23 cellular contexts compared by ENCODE assay signal in the genomic region with DNA sequence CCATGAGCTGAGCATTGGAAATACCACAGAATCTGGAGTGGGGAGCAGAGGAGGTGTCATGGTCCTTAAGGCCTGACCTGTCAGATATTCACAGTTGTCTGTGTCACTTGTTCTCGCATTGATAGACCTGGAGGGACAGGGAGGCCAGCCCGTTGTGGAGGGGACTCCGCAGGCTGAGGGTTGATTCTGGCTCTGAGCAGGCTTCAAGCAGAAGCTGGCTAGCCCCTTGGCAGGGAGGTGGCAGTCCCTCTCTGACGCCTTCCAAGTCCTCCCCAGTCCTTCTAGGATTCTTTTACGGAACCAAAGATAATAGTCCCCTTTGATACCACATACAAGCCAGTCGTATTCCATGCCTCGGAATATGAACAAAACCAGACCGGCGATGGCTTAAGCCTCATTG.
DNase-seq lines count a peak whose midpoint lies in the region; ATAC-seq and TF ChIP-seq lines count a peak whose summit lies in the region.
"Had no signal": no experiment of that assay in that cellular context is flagged by ENCODE, and none has a peak within 500 bp of the region (broad histone marks: within the 10 kb centered on the region; RNA-seq: fewer than 3 reads in every experiment).

No MANE protein-coding gene starts in this region.

- 89 to 90% methylated on average over 9 of the region's 9 CpGs for WGBS in lung, 2 donors
- 91 to 98% (median 95%) methylated on average over 9 of the region's 9 CpGs for WGBS in spleen, 5 donors
- 100% methylated on average over 6 of the region's 9 CpGs for WGBS in mammary epithelial cell (ENCODE audit: low coverage, missing lambda C conversion rate)

- dilution Hi-C loops in mammary epithelial cell (cut with HindIII; ENCODE audit: low sequenced_read_pairs) = no loop called here

- no peaks in the 10 kb centered on the region for H3K9me3 Mint-ChIP-seq in CD4-positive, alpha-beta T cell
- H3K9me3 Mint-ChIP-seq: CD8-positive, alpha-beta memory T cell had no signal

- no peak for TF ChIP-seq CTCF in CD4-positive, alpha-beta T cell (IDR thresholded peaks at IDR 0.05)
- TF ChIP-seq CTCF in WERI-Rb-1 (IDR thresholded peaks at IDR 0.05; ENCODE audit: low read depth, low read length) = no peak
- TF ChIP-seq CTCF in lung (IDR thresholded peaks at IDR 0.05; ENCODE audit: control extremely low read depth, extremely low read depth) = no peak
- no peak for TF ChIP-seq CTCF in spleen (IDR thresholded peaks at IDR 0.05 in 8 of 11, conservative IDR thresholded peaks at IDR 0.05 in 3 of 11)
- no peak for TF ChIP-seq CTCF in mammary epithelial cell (conservative IDR thresholded peaks at IDR 0.05 in 1 of 2, IDR thresholded peaks at IDR 0.05 in 1 of 2; ENCODE audit: extremely low read depth in 1 of 2, insufficient read depth in 1 of 2, low read depth in 1 of 2, low read length in 2 of 2)

- ATAC-seq in CD4-positive, alpha-beta T cell (ENCODE audit: poor library complexity) = no peak
- ATAC-seq in lung (ENCODE audit: insufficient read depth, low FRiP score) = no peak
- ATAC-seq: mucosa of descending colon, sciatic nerve had no signal

- H3K4me3 ChIP-seq in WERI-Rb-1 (ENCODE audit: low read depth, low read length) (no peak overlapping the region), lung (no peak overlapping the region), spleen (no peak overlapping the region), mammary epithelial cell (replicated peaks in 1 of 3; ENCODE audit: insufficient read depth in 1 of 3, low read depth in 2 of 3, low read length in 3 of 3) (no peak overlapping the region)
- H3K4me3 ChIP-seq: mucosa of descending colon, ovary, testis had no signal

- H3K27ac Mint-ChIP-seq in CD4-positive, alpha-beta T cell = peak overlapping the region; percentile 52

- CTCF ChIA-PET in CD4-positive, alpha-beta T cell (lab: Charles Lee) = interaction anchor here (2.5 to 4.3 kb wide), 2 partner anchors 66 to 173 kb away, joined by 6 to 25 read pairs; partner anchors contain the start of gene GRK5
- CTCF ChIA-PET in mammary epithelial cell (lab: Charles Lee; ENCODE audit: low non-redundant PET) = no interaction called here

- H3K27me3 Mint-ChIP-seq in CD4-positive, alpha-beta T cell = no peaks in the 10 kb centered on the region
- H3K27me3 Mint-ChIP-seq: CD8-positive, alpha-beta memory T cell had no signal

- intact Hi-C loops in CD4-positive, alpha-beta T cell (cut with DNase I, micrococcal nuclease) = no loop called here
- intact Hi-C loops in spleen (cut with DNase I; ENCODE audit: low total_unique reads) = no loop called here
- intact Hi-C loops in mammary epithelial cell (cut with micrococcal nuclease) = no loop called here

- no peak for DNase-seq in CD4-positive, alpha-beta T cell
- DNase-seq in WERI-Rb-1 (no peak), lung (ENCODE audit: low spot score) (no peak), spleen (peak; percentile 65), activated gamma-delta T cell treated with Interleukin-2 at 50 U/mL for 16 hours (no peak), mammary epithelial cell (no peak), DMS153 treated with DMSO at 0.1 percent for 48 hours (lab: John Stamatoyannopoulos, UW; ENCODE audit: unreplicated experiment) (no peak), middle frontal gyrus (ENCODE audit: extremely low spot score, low spot score) (no peak)
- DNase-seq: activated CD4-positive, alpha-beta T cell treated with anti-CD3 and anti-CD28 coated beads, Interleukin-2, amount 50 U/mL, for 48 hours; activated T-cell treated with anti-CD3 and anti-CD28 coated beads for 4 hours; CD8-positive, alpha-beta memory T cell; DMS53; GOT3; NCI-H187; NCI-H226; NCI-H82; SIG-M5; testis had no signal

- H3K4me3 Mint-ChIP-seq in CD4-positive, alpha-beta T cell = peak overlapping the region; percentile 47

- H3K4me1 ChIP-seq in lung (ENCODE audit: control insufficient read depth in 2 of 2, insufficient read depth in 2 of 2, low read length in 2 of 2) = peaks cover 16 to 47% of the 10 kb centered on the region in 2 donors
- H3K4me1 ChIP-seq in spleen = peaks cover 44 to 88% (median 78%) of the 10 kb centered on the region in 6 donors
- H3K4me1 ChIP-seq in mammary epithelial cell (ENCODE audit: insufficient read depth, low read length) = peaks cover 10% of the 10 kb centered on the region

- no peaks in the 10 kb centered on the region for H3K9me3 ChIP-seq in CD4-positive, alpha-beta T cell (ENCODE audit: control insufficient read depth, low read length)
- H3K9me3 ChIP-seq in WERI-Rb-1 (ENCODE audit: severe bottlenecking) = peaks cover 2% of the 10 kb centered on the region
- H3K9me3 ChIP-seq in lung (ENCODE audit: control insufficient read depth in 2 of 2, insufficient read depth in 1 of 2, low read length in 1 of 2) = no peaks in the 10 kb centered on the region
- H3K9me3 ChIP-seq in spleen = no peaks in the 10 kb centered on the region
- no peaks in the 10 kb centered on the region for H3K9me3 ChIP-seq in mammary epithelial cell (replicated peaks; ENCODE audit: insufficient read depth, low read length)
- H3K9me3 ChIP-seq: mucosa of descending colon, ovary, testis had no signal

- no peaks in the 10 kb centered on the region for H4K20me1 ChIP-seq in mammary epithelial cell (ENCODE audit: insufficient read depth, low read length)

- H3K36me3 ChIP-seq in WERI-Rb-1 (peaks cover 8% of the 10 kb centered on the region; the same call in 1 of the 2 replicates), lung (ENCODE audit: control insufficient read depth in 2 of 2, insufficient read depth in 2 of 2, low read length in 2 of 2) (no peaks in the 10 kb centered on the region), spleen (no peaks in the 10 kb centered on the region), mammary epithelial cell (ENCODE audit: insufficient read depth, low read length) (no peaks in the 10 kb centered on the region)
- H3K36me3 ChIP-seq: ovary had no signal

- peaks cover 70% of the 10 kb centered on the region for H3K4me1 Mint-ChIP-seq in CD4-positive, alpha-beta T cell (ENCODE audit: low read depth)

- no peak overlapping the region for H3K27ac ChIP-seq in CD4-positive, alpha-beta T cell (ENCODE audit: low read depth, low read length)
- H3K27ac ChIP-seq in WERI-Rb-1 = peak overlapping the region; percentile 28; the same call in 1 of the 2 replicates
- peak overlapping the region; percentile 10 to 55 for H3K27ac ChIP-seq in lung (ENCODE audit: low read depth in 1 of 2, low read length in 1 of 2)
- peak overlapping the region in 3 of 8 donors; percentile 84 to 93 (median 85) for H3K27ac ChIP-seq in spleen
- no peak overlapping the region for H3K27ac ChIP-seq in mammary epithelial cell (ENCODE audit: insufficient read depth, low read depth, low read length)
- H3K27ac ChIP-seq: KMS-11, testis, VCaP had no signal

- no TSS peak for BruUV-seq in mammary epithelial cell (replicated peaks; lab: Mats Ljungman, UMichigan)

- POLR2A ChIA-PET in CD4-positive, alpha-beta T cell (lab: Charles Lee) = interaction anchor here (1.1 to 1.2 kb wide), 2 partner anchors 20 to 29 kb away, joined by 3 to 5 read pairs; no protein-coding TSS in a partner anchor

- H3K9ac ChIP-seq in mammary epithelial cell (ENCODE audit: insufficient read depth, low read length) = no peak overlapping the region
- H3K9ac ChIP-seq: KMS-11 had no signal

- in situ Hi-C loops in mammary epithelial cell (cut with MboI; ENCODE audit: low sequenced_read_pairs in 2 of 2) = no loop called here

- TF ChIP-seq POLR2A in spleen (IDR thresholded peaks at IDR 0.05) = no peak

- H3K36me3 Mint-ChIP-seq in CD4-positive, alpha-beta T cell (ENCODE audit: low read depth) = peaks cover 11% of the 10 kb centered on the region

- H3K4me2 ChIP-seq in mammary epithelial cell (ENCODE audit: insufficient read depth, low read depth, low read length) = no peak overlapping the region
- H3K4me2 ChIP-seq: KMS-11 had no signal

- H3K79me2 ChIP-seq in mammary epithelial cell (ENCODE audit: insufficient read depth, low read length) = no peaks in the 10 kb centered on the region

- no peak overlapping the region for H2AFZ ChIP-seq in mammary epithelial cell (ENCODE audit: low read depth, low read length)

- H3K27me3 ChIP-seq in CD4-positive, alpha-beta T cell (ENCODE audit: control insufficient read depth, insufficient read depth, low read length) = no peaks in the 10 kb centered on the region
- H3K27me3 ChIP-seq in WERI-Rb-1 (ENCODE audit: insufficient read depth, low read depth, severe bottlenecking) = no peaks in the 10 kb centered on the region
- no peaks in the 10 kb centered on the region for H3K27me3 ChIP-seq in lung (ENCODE audit: control insufficient read depth, insufficient read depth)
- H3K27me3 ChIP-seq in spleen (replicated peaks in 1 of 7) = no peaks in the 10 kb centered on the region
- no peaks in the 10 kb centered on the region for H3K27me3 ChIP-seq in mammary epithelial cell (ENCODE audit: insufficient read depth, low read length)
- H3K27me3 ChIP-seq: ovary, testis had no signal

Comparison
In these comparisons a context has a peak if more than half of its experiments do, and no peak if none do; other contexts are left out.
1. H3K27ac ChIP-seq: peak in WERI-Rb-1 (single experiment) and lung (2 of 2); none in CD4-positive, alpha-beta T cell (single experiment) and mammary epithelial cell (single experiment).